Comparison of ENCODE assay signal across 9 cellular contexts in the genomic region with DNA sequence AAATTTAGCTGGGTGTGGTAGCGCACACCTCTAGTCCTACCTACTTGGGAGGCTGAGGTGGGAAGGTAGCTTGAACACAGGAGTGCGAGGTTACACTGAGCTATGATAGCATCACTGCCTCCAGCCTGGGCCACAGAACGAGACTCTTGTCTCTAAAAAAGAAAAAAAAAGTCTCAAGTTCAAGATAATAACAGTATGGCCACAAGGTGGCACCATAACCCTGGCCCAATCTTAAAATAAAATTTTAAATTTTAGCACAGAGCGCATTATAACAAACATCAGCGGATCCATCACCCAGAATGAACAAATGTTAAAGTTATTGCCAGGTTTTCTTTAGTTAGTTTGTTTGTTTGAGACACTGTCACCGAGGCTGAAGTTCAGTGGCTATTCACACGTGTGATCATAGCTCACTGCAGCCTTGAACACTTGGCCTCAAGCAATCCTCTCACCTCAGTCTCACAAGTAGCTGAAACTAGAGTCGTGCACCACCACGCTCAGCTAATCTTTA. TPM values are rescaled to one million over a fixed set of nuclear protein-coding genes. Genes with fewer than 3 reads are reported as not detected.
DNase-seq lines count a peak whose midpoint lies in the region; ATAC-seq, FAIRE-seq and TF ChIP-seq lines count a peak whose summit lies in the region.
"Had no signal": no experiment of that assay in that cellular context is flagged by ENCODE, and none has a peak within 500 bp of the region (broad histone marks: within the 10 kb centered on the region; RNA-seq: fewer than 3 reads in every experiment).

No MANE protein-coding gene starts in this region.

- intact Hi-C loops in IMR-90 (cut with micrococcal nuclease): loop anchor here (1.0 to 10.0 kb wide), 4 partner anchors 43 to 491 kb away; a partner anchor contains a TSS
- intact Hi-C loops in prostate gland (cut with DNase I): loop anchor here (5.0 kb wide), 1 partner anchor 41 kb away; no protein-coding TSS in a partner anchor

- no peak overlapping the region for H2AK9ac ChIP-seq in IMR-90 (replicated peaks; ENCODE audit: low read depth, low read length, poor library complexity)

- dilution Hi-C loops in IMR-90 (cut with HindIII; ENCODE audit: low sequenced_read_pairs, unreplicated experiment): no loop called here

- peak; percentile 33 for DNase-seq in DND-41
- peak; percentile 52 for DNase-seq in IMR-90
- DNase-seq in T-helper 17 cell: no peak
- no peak for DNase-seq in prostate gland (ENCODE audit: low spot score)
- DNase-seq in GDM1 (lab: John Stamatoyannopoulos, UW): no peak
- DNase-seq in neuronal stem cell (ENCODE audit: low spot score): no peak

- no peaks in the 10 kb centered on the region for H3K27me3 ChIP-seq in DND-41 (ENCODE audit: insufficient read depth, low read length, poor library complexity)
- peaks cover 37% of the 10 kb centered on the region for H3K27me3 ChIP-seq in IMR-90 (ENCODE audit: control insufficient read depth, insufficient read depth, low read length)
- H3K27me3 ChIP-seq in prostate gland (replicated peaks; ENCODE audit: insufficient read depth): peaks cover 12% of the 10 kb centered on the region
- H3K27me3 ChIP-seq in neuronal stem cell (ENCODE audit: control insufficient read depth in 3 of 3, insufficient read depth in 3 of 3, low read depth in 1 of 3, low read length in 3 of 3): peaks cover 20 to 49% (median 38%) of the 10 kb centered on the region in 3 experiments

- H3K79me2 ChIP-seq in DND-41 (ENCODE audit: insufficient read depth, low read length): no peaks in the 10 kb centered on the region

- H2AFZ ChIP-seq in DND-41 (ENCODE audit: low read depth, low read length): no peak overlapping the region
- H2AFZ ChIP-seq in IMR-90 (replicated peaks; ENCODE audit: low read length, poor library complexity): no peak overlapping the region
- H2AFZ ChIP-seq in neuronal stem cell (ENCODE audit: low read length): no peak overlapping the region

- no peak overlapping the region for H3K23ac ChIP-seq in IMR-90 (ENCODE audit: low read depth, low read length)
- H3K23ac ChIP-seq in neuronal stem cell (ENCODE audit: low read depth, low read length, poor library complexity): no peak overlapping the region

- H3K27ac ChIP-seq in DND-41 (ENCODE audit: low read length) (no peak overlapping the region), IMR-90 (ENCODE audit: insufficient read depth, low read length) (no peak overlapping the region), prostate gland (no peak overlapping the region), neuronal stem cell (replicated peaks; ENCODE audit: low read length) (no peak overlapping the region)

- no peaks in the 10 kb centered on the region for H3K9me3 ChIP-seq in DND-41 (ENCODE audit: insufficient read depth, low read length, severe bottlenecking)
- no peaks in the 10 kb centered on the region for H3K9me3 ChIP-seq in IMR-90 (ENCODE audit: control insufficient read depth, insufficient read depth, low read length)
- H3K9me3 ChIP-seq in T-helper 17 cell (ENCODE audit: control insufficient read depth, low read length, poor library complexity, severe bottlenecking): no peaks in the 10 kb centered on the region
- no peaks in the 10 kb centered on the region for H3K9me3 ChIP-seq in prostate gland
- peaks cover 0 to 2% of the 10 kb centered on the region in 2 donors for H3K9me3 ChIP-seq in neuronal stem cell (replicated peaks in 1 of 2; ENCODE audit: control insufficient read depth in 2 of 2, insufficient read depth in 1 of 2, low read depth in 1 of 2, low read length in 2 of 2)

- H3K27me3 Mint-ChIP-seq in T-helper 17 cell: peaks cover 23% of the 10 kb centered on the region

- H2BK15ac ChIP-seq in IMR-90 (ENCODE audit: low read depth, low read length): no peak overlapping the region
- no peak overlapping the region for H2BK15ac ChIP-seq in neuronal stem cell (ENCODE audit: low read length)

- H3K4me1 Mint-ChIP-seq in T-helper 17 cell: peaks cover 26% of the 10 kb centered on the region

- H3K9ac ChIP-seq in DND-41 (ENCODE audit: low read depth, low read length) (no peak overlapping the region), IMR-90 (ENCODE audit: low read depth, low read length) (no peak overlapping the region), neuronal stem cell (ENCODE audit: low read depth, low read length, poor library complexity) (no peak overlapping the region)

- no peak overlapping the region for H4K91ac ChIP-seq in IMR-90 (ENCODE audit: insufficient read depth, low read depth, low read length)
- H4K91ac ChIP-seq in neuronal stem cell (ENCODE audit: low read depth, low read length, poor library complexity): no peak overlapping the region

- no peak overlapping the region for H3K4me2 ChIP-seq in DND-41 (ENCODE audit: insufficient read depth, low read length)
- H3K4me2 ChIP-seq in IMR-90 (ENCODE audit: low read depth, low read length): no peak overlapping the region
- H3K4me2 ChIP-seq in neuronal stem cell (ENCODE audit: insufficient read depth, low read length, poor library complexity, severe bottlenecking): no peak overlapping the region

- peak; percentile 88 for FAIRE-seq in endometrium (lab: Jason Lieb, UNC)

- ATAC-seq in DND-41 (ENCODE audit: insufficient read depth, low read depth) (peak; percentile 46; the same call in 2 of the 3 replicates), IMR-90 (ENCODE audit: low read depth) (no peak), T-helper 17 cell (peak; percentile 32), HG03460 (IDR thresholded peaks at IDR 0.05; ENCODE audit: unreplicated experiment) (no peak)

- POLR2A ChIA-PET in IMR-90 (lab: Charles Lee; ENCODE audit: unreplicated experiment): interaction anchor here (0.7 kb wide), 1 partner anchor 44 kb away, joined by 4 read pairs; no protein-coding TSS in a partner anchor

- no peak overlapping the region for H2AK5ac ChIP-seq in IMR-90 (ENCODE audit: low read depth, low read length)
- H2AK5ac ChIP-seq in neuronal stem cell (ENCODE audit: low read depth, low read length): no peak overlapping the region

- in situ Hi-C loops in IMR-90 (cut with MboI; ENCODE audit: low sequenced_read_pairs): no loop called here

- H3K18ac ChIP-seq in IMR-90 (ENCODE audit: low read depth, low read length): no peak overlapping the region
- H3K18ac ChIP-seq in neuronal stem cell (ENCODE audit: low read length): no peak overlapping the region

- TF ChIP-seq POLR2A in IMR-90 (IDR thresholded peaks at IDR 0.05; ENCODE audit: low read depth, low read length) (no peak), prostate gland (IDR thresholded peaks at IDR 0.05) (no peak)

- no peak overlapping the region for H2BK20ac ChIP-seq in IMR-90 (ENCODE audit: low read depth, low read length)

- H2BK5ac ChIP-seq in IMR-90 (ENCODE audit: low read depth, low read length, poor library complexity, severe bottlenecking) (no peak overlapping the region), neuronal stem cell (ENCODE audit: low read length) (no peak overlapping the region)

- TF ChIP-seq CTCF in DND-41 (IDR thresholded peaks at IDR 0.05; ENCODE audit: borderline replicate concordance, extremely low read depth, low read length, poor library complexity, severe bottlenecking): peak; percentile 77
- peak; percentile 75 for TF ChIP-seq CTCF in IMR-90 (conservative IDR thresholded peaks at IDR 0.05; ENCODE audit: low read depth, low read length)
- TF ChIP-seq CTCF in prostate gland (IDR thresholded peaks at IDR 0.05): peak; percentile 58 to 87 (median 64)

- peak overlapping the region; percentile 49 for H3K27ac Mint-ChIP-seq in T-helper 17 cell

- WGBS in IMR-90 (ENCODE audit: extremely low coverage in 2 of 2, insufficient read length in 1 of 2), 2 experiments: no CpG with 5 or more reads among the region's 9 CpGs
- 8% methylated on average over 9 of the region's 9 CpGs for WGBS in prostate gland
- WGBS in neuronal stem cell (ENCODE audit: extremely low coverage in 2 of 2, insufficient read length in 2 of 2, insufficient replicate concordance in 1 of 2), 2 donors: no CpG with 5 or more reads among the region's 9 CpGs

- peaks cover under 1% of the 10 kb centered on the region for H3K36me3 Mint-ChIP-seq in T-helper 17 cell (ENCODE audit: low read depth)

- H3K4me3 ChIP-seq in DND-41 (ENCODE audit: low read depth in 1 of 2, low read length in 2 of 2) (no peak overlapping the region), IMR-90 (ENCODE audit: insufficient read depth, low read depth, low read length) (no peak overlapping the region), prostate gland (no peak overlapping the region), neuronal stem cell (ENCODE audit: low read length in 2 of 2) (no peak overlapping the region)

- no peak overlapping the region for H3K4ac ChIP-seq in IMR-90 (ENCODE audit: low read depth, low read length)
- H3K4ac ChIP-seq in neuronal stem cell (ENCODE audit: low read length): no peak overlapping the region

- no peak overlapping the region for H2BK12ac ChIP-seq in neuronal stem cell (ENCODE audit: low read length)

- BruUV-seq in IMR-90 (replicated peaks; lab: Mats Ljungman, UMichigan): no TSS peak

- H4K20me1 ChIP-seq in DND-41 (ENCODE audit: insufficient read depth, low read length): peaks cover 7% of the 10 kb centered on the region; the same call in 1 of the 2 replicates
- H4K20me1 ChIP-seq in IMR-90 (ENCODE audit: insufficient read depth, low read length): 0 out of 2 replicates have a peak, but pooled peaks cover 7% of the 10 kb centered on the region

- no peak overlapping the region for H4K5ac ChIP-seq in IMR-90 (ENCODE audit: low read depth, low read length)

- H2BK120ac ChIP-seq in IMR-90 (ENCODE audit: low read depth, low read length) (no peak overlapping the region), neuronal stem cell (ENCODE audit: low read depth, low read length) (no peak overlapping the region)

- H3K4me1 ChIP-seq in DND-41 (ENCODE audit: insufficient read depth, low read length) (no peaks in the 10 kb centered on the region), IMR-90 (ENCODE audit: control insufficient read depth, insufficient read depth, low read length) (peaks cover 1% of the 10 kb centered on the region; the same call in 1 of the 2 replicates), prostate gland (replicated peaks) (no peaks in the 10 kb centered on the region), neuronal stem cell (ENCODE audit: control insufficient read depth in 2 of 2, insufficient read depth in 1 of 2, low read depth in 1 of 2, low read length in 2 of 2) (peaks cover 0 to 12% of the 10 kb centered on the region in 2 donors)

- H3K14ac ChIP-seq in IMR-90 (replicated peaks; ENCODE audit: low read depth, low read length): no peak overlapping the region
- no peak overlapping the region for H3K14ac ChIP-seq in neuronal stem cell (ENCODE audit: low read length)

- H4K8ac ChIP-seq in IMR-90 (ENCODE audit: low read depth in 2 of 2, low read length in 2 of 2) (no peak overlapping the region), neuronal stem cell (ENCODE audit: low read depth, low read length) (no peak overlapping the region)

- H3K4me3 Mint-ChIP-seq in T-helper 17 cell: no peak overlapping the region

- H3K9me1 ChIP-seq in IMR-90 (ENCODE audit: insufficient read depth, low read length): peaks cover 6% of the 10 kb centered on the region

- H3K79me1 ChIP-seq in IMR-90 (ENCODE audit: low read depth in 1 of 2, low read length in 2 of 2) (0 out of 4 replicates have a peak, but pooled peaks cover 0 to 2% of the 10 kb centered on the region in 2 experiments), neuronal stem cell (ENCODE audit: low read depth, low read length) (peaks cover 2% of the 10 kb centered on the region)

- H3K56ac ChIP-seq in IMR-90 (ENCODE audit: extremely low read depth, insufficient read depth, low read length): no peak overlapping the region

- no peaks in the 10 kb centered on the region for H3K36me3 ChIP-seq in DND-41 (ENCODE audit: insufficient read depth, low read length)
- H3K36me3 ChIP-seq in IMR-90 (ENCODE audit: control insufficient read depth, insufficient read depth, low read length): peaks cover 13% of the 10 kb centered on the region; the same call in 1 of the 2 replicates
- peaks cover under 1 to 3% of the 10 kb centered on the region in 2 donors for H3K36me3 ChIP-seq in prostate gland
- no peaks in the 10 kb centered on the region for H3K36me3 ChIP-seq in neuronal stem cell (replicated peaks in 1 of 2; ENCODE audit: control insufficient read depth in 2 of 2, insufficient read depth in 2 of 2, low read length in 2 of 2)

- CTCF ChIA-PET in IMR-90 (lab: Yijun Ruan, JAX): interaction anchor here (0.6 to 2.5 kb wide), 8 partner anchors 8 to 150 kb away, joined by 3 to 27 read pairs (median 4); no protein-coding TSS in a partner anchor

- TF ChIP-seq RAD21 in IMR-90 (IDR thresholded peaks at IDR 0.05; ENCODE audit: low read length): peak; percentile 77

RNA-seq across cellular contexts. Expression of a gene that starts 2.9 kb away (rescaled TPM):
- total RNA-seq in IMR-90 (2012; rRNA removed) (not detected in 2 replicates), T-helper 17 cell (under 1 TPM; 0.16 to 0.17 TPM), prostate gland (not detected)
- polyA plus RNA-seq in IMR-90 (2012; rRNA removed): not detected in 2 replicates
- polyA plus RNA-seq in IMR-90 (2012; cell fraction: cytosol; rRNA removed): not detected in 2 replicates
- polyA plus RNA-seq in IMR-90 (2012; cell fraction: nucleus; rRNA removed; ENCODE audit: low replicate concordance): 0.08 TPM in 1 of 2 replicates, not detected in the other
- polyA plus RNA-seq in neuronal stem cell (2013, experiment 1 of 2): 0.26 TPM
- polyA plus RNA-seq in neuronal stem cell (2013, experiment 2 of 2): 0.18 TPM
- total RNA-seq: pulmonary artery endothelial cell had no signal

RNA-seq across cellular contexts. Expression of a gene that starts 17.7 kb away (rescaled TPM):
- 12.5 and 14.0 TPM in 2 replicates for total RNA-seq in IMR-90 (2012; rRNA removed)
- polyA plus RNA-seq in IMR-90 (2012; rRNA removed): 54.2 and 62.7 TPM in 2 replicates
- 30.4 and 44.0 TPM in 2 replicates for polyA plus RNA-seq in IMR-90 (2012; cell fraction: cytosol; rRNA removed)
- 13.3 and 30.2 TPM in 2 replicates for polyA plus RNA-seq in IMR-90 (2012; cell fraction: nucleus; rRNA removed; ENCODE audit: low replicate concordance)
- 10 to 100 TPM; 32.0 to 32.3 TPM for total RNA-seq in T-helper 17 cell
- total RNA-seq in prostate gland: 100 to 1,000 TPM; 268 to 514 TPM
- 21.8 TPM for polyA plus RNA-seq in neuronal stem cell (2013, experiment 1 of 2)
- 20.7 TPM for polyA plus RNA-seq in neuronal stem cell (2013, experiment 2 of 2)

Comparison
In these comparisons a context has a peak if more than half of its experiments do, and no peak if none do; other contexts are left out.
1. ATAC-seq: peak in DND-41 (single experiment) and T-helper 17 cell (single experiment); none in IMR-90 (single experiment) and HG03460 (single experiment).
2. DNase-seq: peak in DND-41 (single experiment) and IMR-90 (single experiment); none in T-helper 17 cell (0 of 3), prostate gland (single experiment), GDM1 (single experiment) and neuronal stem cell (single experiment).
3. RNA of a gene that starts 17.7 kb away (total RNA-seq): 268 to 514 TPM in prostate gland; 32.0 to 32.3 TPM in T-helper 17 cell and 12.5 to 14.0 TPM in IMR-90; every median in the first group is over 4 times any median in the second.
4. Peak in every context shown above with its lines, with median percentiles within 50 percentile points of each other: CTCF ChIP-seq.